ENCODE assay signal across 1 cellular context in the genomic region with DNA sequence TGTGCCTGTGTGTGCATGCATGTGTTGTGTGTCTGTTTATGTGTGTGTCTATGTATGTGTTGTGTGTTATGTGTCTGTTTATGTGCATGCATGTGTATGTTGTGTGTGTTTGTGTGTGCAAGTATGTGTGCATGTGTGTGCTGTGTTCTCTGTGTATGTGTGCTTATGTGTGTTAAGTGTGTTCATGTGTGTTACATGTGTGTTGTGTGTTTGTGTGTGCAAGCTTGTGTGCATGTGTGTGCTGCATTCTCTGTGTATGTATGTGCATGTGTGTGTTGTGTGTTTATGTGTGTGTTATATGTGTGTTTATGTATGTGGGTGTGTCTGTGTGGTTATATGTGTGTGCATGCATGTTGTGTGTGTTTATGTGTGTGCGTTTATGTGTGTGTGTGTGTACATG.
TF ChIP-seq lines count a peak whose summit lies in the region.

No MANE protein-coding gene starts in this region.

TF ChIP-seq in HepG2, 621 proteins besides CTCF, POLR2A, EP300 and RAD21:
- TF ChIP-seq CBX2 (IDR thresholded peaks at IDR 0.05; ENCODE audit: low read depth, low read length) (no peak), CBX2 (CRISPR knock-in tag; IDR thresholded peaks at IDR 0.05; ENCODE audit: low read depth) (no peak), NPAS2 (CRISPR knock-in tag; IDR thresholded peaks at IDR 0.05; ENCODE audit: borderline replicate concordance) (no peak), FOXJ3 (CRISPR knock-in tag; IDR thresholded peaks at IDR 0.05; ENCODE audit: borderline replicate concordance) (no peak), CCAR2 (optimal IDR thresholded peaks at IDR 0.05; ENCODE audit: low read depth, low read length) (no peak), ZNF512B (CRISPR knock-in tag; IDR thresholded peaks at IDR 0.05; ENCODE audit: borderline replicate concordance) (no peak), PHB2 (IDR thresholded peaks at IDR 0.05; ENCODE audit: partially characterized antibody) (peak; percentile 64), ZNF546 (CRISPR knock-in tag; conservative IDR thresholded peaks at IDR 0.05) (no peak), RFX3 (CRISPR knock-in tag; IDR thresholded peaks at IDR 0.05) (no peak), LCORL (IDR thresholded peaks at IDR 0.05) (0 out of 2 replicates have a peak, but pooled peaks have one; percentile 17), LCORL (CRISPR knock-in tag; IDR thresholded peaks at IDR 0.05) (no peak), NAIF1 (CRISPR knock-in tag; IDR thresholded peaks at IDR 0.05; ENCODE audit: borderline replicate concordance) (no peak), MATR3 (CRISPR knock-in tag; IDR thresholded peaks at IDR 0.05) (no peak)
- TF ChIP-seq, protein P1, sequence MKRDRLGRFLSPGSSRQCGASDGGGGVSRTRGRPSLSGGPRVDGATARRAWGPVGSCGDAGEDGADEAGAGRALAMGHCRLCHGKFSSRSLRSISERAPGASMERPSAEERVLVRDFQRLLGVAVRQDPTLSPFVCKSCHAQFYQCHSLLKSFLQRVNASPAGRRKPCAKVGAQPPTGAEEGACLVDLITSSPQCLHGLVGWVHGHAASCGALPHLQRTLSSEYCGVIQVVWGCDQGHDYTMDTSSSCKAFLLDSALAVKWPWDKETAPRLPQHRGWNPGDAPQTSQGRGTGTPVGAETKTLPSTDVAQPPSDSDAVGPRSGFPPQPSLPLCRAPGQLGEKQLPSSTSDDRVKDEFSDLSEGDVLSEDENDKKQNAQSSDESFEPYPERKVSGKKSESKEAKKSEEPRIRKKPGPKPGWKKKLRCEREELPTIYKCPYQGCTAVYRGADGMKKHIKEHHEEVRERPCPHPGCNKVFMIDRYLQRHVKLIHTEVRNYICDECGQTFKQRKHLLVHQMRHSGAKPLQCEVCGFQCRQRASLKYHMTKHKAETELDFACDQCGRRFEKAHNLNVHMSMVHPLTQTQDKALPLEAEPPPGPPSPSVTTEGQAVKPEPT (CRISPR knock-in tag; IDR thresholded peaks at IDR 0.05; ENCODE audit: low read depth) = no peak
